Comparison of ENCODE assay signal across 11 cellular contexts in genomic region chrX:109187473-109188168, GRCh38.
DNase-seq lines count a peak whose midpoint lies in the region; ATAC-seq, FAIRE-seq and TF ChIP-seq lines count a peak whose summit lies in the region.
"Had no signal": no experiment of that assay in that cellular context is flagged by ENCODE, and none has a peak within 500 bp of the region (broad histone marks: within the 10 kb centered on the region; RNA-seq: fewer than 3 reads in every experiment).

No MANE protein-coding gene starts in this region.

- no peaks in the 10 kb centered on the region for H3K79me2 ChIP-seq in GM12878 (ENCODE audit: control insufficient read depth, insufficient read depth, low read length)

- H3K27me3 ChIP-seq in GM12878 (replicated peaks in 1 of 2; ENCODE audit: control insufficient read depth in 2 of 2, insufficient read depth in 2 of 2, low read length in 1 of 2): no peaks in the 10 kb centered on the region
- H3K27me3 ChIP-seq: upper lobe of left lung had no signal

- POLR2A ChIA-PET in GM12878 (lab: Charles Lee): interaction anchor here (0.8 to 5.8 kb wide), 2 partner anchors 82 to 97 kb away, joined by 4 to 32 read pairs; no protein-coding TSS in a partner anchor

- no peaks in the 10 kb centered on the region for H3K36me3 ChIP-seq in GM12878 (ENCODE audit: control insufficient read depth in 2 of 2, insufficient read depth in 2 of 2, low read length in 1 of 2)
- H3K36me3 ChIP-seq: upper lobe of left lung had no signal

- H3K27ac ChIP-seq in GM12878 (ENCODE audit: control insufficient read depth, insufficient read depth): no peak overlapping the region
- H3K27ac ChIP-seq: upper lobe of left lung had no signal

- H2AFZ ChIP-seq in GM12878 (ENCODE audit: control insufficient read depth, low read depth, low read length): no peak overlapping the region

- no peak overlapping the region for H3K4me2 ChIP-seq in GM12878 (ENCODE audit: control insufficient read depth, insufficient read depth)

- in situ Hi-C loops in GM12878 (cut with MboI): no loop called here

- H3K9me3 ChIP-seq in GM12878 (replicated peaks; ENCODE audit: control insufficient read depth, insufficient read depth, low read length): no peaks in the 10 kb centered on the region; the same call in 2 of the 3 replicates
- H3K9me3 ChIP-seq: upper lobe of left lung had no signal

- no peak for DNase-seq in GM12878 (ENCODE audit: low read depth, low spot score)
- no peak for DNase-seq in NCI-H2029 (lab: John Stamatoyannopoulos, UW)
- DNase-seq in NCI-H1694 (lab: John Stamatoyannopoulos, UW): no peak
- DNase-seq in effector CD4-positive, alpha-beta T cell: no peak
- DNase-seq in COLO668 (lab: John Stamatoyannopoulos, UW; ENCODE audit: unreplicated experiment): no peak
- DNase-seq: activated B cell treated with CpG ODN at 0.5 μM for 24 hours, kidney, upper lobe of left lung had no signal

- no peak overlapping the region for H3K4me3 ChIP-seq in GM12878
- H3K4me3 ChIP-seq: upper lobe of left lung had no signal

- H3K9ac ChIP-seq in GM12878 (ENCODE audit: control insufficient read depth, insufficient read depth, low read length): no peak overlapping the region

- no peak for TF ChIP-seq CTCF in GM12878 (IDR thresholded peaks at IDR 0.05 in 2 of 3, conservative IDR thresholded peaks at IDR 0.05 in 1 of 3; ENCODE audit: control insufficient read depth in 2 of 3, extremely low read depth in 1 of 3, insufficient read depth in 1 of 3, low read depth in 3 of 3, low read length in 3 of 3)

- no peak for TF ChIP-seq POLR2A in GM12878 (IDR thresholded peaks at IDR 0.05; ENCODE audit: low read depth, low read length)

- TF ChIP-seq RAD21 in GM12878 (IDR thresholded peaks at IDR 0.05; ENCODE audit: insufficient read depth, low read depth, low read length): no peak

- peaks cover 4% of the 10 kb centered on the region; the same call in 1 of the 2 replicates for H3K4me1 ChIP-seq in GM12878 (ENCODE audit: control insufficient read depth, insufficient read depth, low read length)
- H3K4me1 ChIP-seq: upper lobe of left lung had no signal

- BruUV-seq in GM12878 (replicated peaks; lab: Mats Ljungman, UMichigan): no TSS peak

- intact Hi-C loops in GM12878 (cut with micrococcal nuclease; ENCODE audit: unreplicated experiment): loop anchor here (2.0 to 5.0 kb wide), 2 partner anchors 83 to 195 kb away; no protein-coding TSS in a partner anchor

- RAD21 ChIA-PET in GM12878 (lab: Charles Lee; ENCODE audit: unreplicated experiment): interaction anchor here (0.7 to 10.1 kb wide), 6 partner anchors 12 to 701 kb away, joined by 3 to 155 read pairs (median 4); no protein-coding TSS in a partner anchor

- H4K20me1 ChIP-seq in GM12878 (ENCODE audit: control insufficient read depth, insufficient read depth): no peaks in the 10 kb centered on the region

- no peak for FAIRE-seq in GM12878 (lab: Jason Lieb, UNC)
- FAIRE-seq: kidney had no signal

- peak; percentile 80 for ATAC-seq in GM19023 (IDR thresholded peaks at IDR 0.05; ENCODE audit: unreplicated experiment)
- ATAC-seq in GM21576 (IDR thresholded peaks at IDR 0.05; ENCODE audit: unreplicated experiment): peak; percentile 86
- ATAC-seq in HG03095 (IDR thresholded peaks at IDR 0.05; ENCODE audit: unreplicated experiment): peak; percentile 88
- peak; percentile 87 for ATAC-seq in GM12878

- TF ChIP-seq EP300 in GM12878 (IDR thresholded peaks at IDR 0.05; ENCODE audit: borderline replicate concordance in 1 of 2, control insufficient read depth in 1 of 2, low read depth in 2 of 2, low read length in 2 of 2): peak in 1 of 2 experiments; percentile 36; a peak in 1 of 4 replicates

- WGBS in GM12878 (ENCODE audit: insufficient coverage, insufficient replicate concordance, low lambda C conversion rate, missing lambda C conversion rate): 0% methylated on average over 2 of the region's 2 CpGs

- CTCF ChIA-PET in GM12878 (lab: Yijun Ruan, JAX): interaction anchor here (0.7 to 4.4 kb wide), 6 partner anchors 81 to 1614 kb away, joined by 3 to 18 read pairs (median 8); no protein-coding TSS in a partner anchor

- SMC1A ChIA-PET in GM12878 (lab: Charles Lee; ENCODE audit: uncharacterized antibody, unreplicated experiment): interaction anchor here (1.0 to 10.7 kb wide), 8 partner anchors 80 to 196 kb away, joined by 3 to 168 read pairs (median 8); no protein-coding TSS in a partner anchor

TF ChIP-seq in GM12878, 131 proteins besides CTCF, POLR2A, EP300 and RAD21 (continues in another document):
- TF ChIP-seq SMARCA5 (IDR thresholded peaks at IDR 0.05): no peak
- TF ChIP-seq IKZF1 (conservative IDR thresholded peaks at IDR 0.05): peak; percentile 89
- peak; percentile 39; the same call in 1 of the 2 replicates for TF ChIP-seq BCL11A (IDR thresholded peaks at IDR 0.05; ENCODE audit: low read depth, low read length)
- TF ChIP-seq EGR1 (IDR thresholded peaks at IDR 0.05; ENCODE audit: borderline replicate concordance in 1 of 2, low read depth in 2 of 2, low read length in 2 of 2): no peak
- TF ChIP-seq CHD4 (IDR thresholded peaks at IDR 0.05): no peak
- TF ChIP-seq CBFB (IDR thresholded peaks at IDR 0.05; ENCODE audit: low read depth): no peak
- TF ChIP-seq IKZF2 (IDR thresholded peaks at IDR 0.05): peak; percentile 98 to 99
- TF ChIP-seq SPI1 (IDR thresholded peaks at IDR 0.05; ENCODE audit: borderline replicate concordance, insufficient read depth, low read depth, low read length): no peak
- no peak for TF ChIP-seq ZNF592 (IDR thresholded peaks at IDR 0.05)
- TF ChIP-seq NKRF (conservative IDR thresholded peaks at IDR 0.05): no peak
- TF ChIP-seq HDAC6 (IDR thresholded peaks at IDR 0.05; ENCODE audit: unreplicated experiment): no peak
- TF ChIP-seq NFIC (IDR thresholded peaks at IDR 0.05; ENCODE audit: low read depth, low read length): no peak
